18 cellular contexts compared by ENCODE assay signal in genomic region chr6:75691012-75691411, GRCh38. TPM values are rescaled to one million over a fixed set of nuclear protein-coding genes. Genes with fewer than 3 reads are reported as not detected.
DNase-seq lines count a peak whose midpoint lies in the region; ATAC-seq and TF ChIP-seq lines count a peak whose summit lies in the region.
"Had no signal": no experiment of that assay in that cellular context is flagged by ENCODE, and none has a peak within 500 bp of the region (broad histone marks: within the 10 kb centered on the region; RNA-seq: fewer than 3 reads in every experiment).

No MANE protein-coding gene starts in this region.

- no peak overlapping the region for H3K4me3 ChIP-seq in brain microvascular endothelial cell (ENCODE audit: low read depth, low read length)

- ATAC-seq in HG02798 (IDR thresholded peaks at IDR 0.05; ENCODE audit: poor library complexity, unreplicated experiment) = no peak
- ATAC-seq in HG02759 (IDR thresholded peaks at IDR 0.05; ENCODE audit: unreplicated experiment) = no peak
- ATAC-seq: naive thymus-derived CD4-positive, alpha-beta T cell; T-helper 17 cell had no signal

- no peaks in the 10 kb centered on the region for H3K27me3 ChIP-seq in brain microvascular endothelial cell (replicated peaks)

- peak; percentile 27 for DNase-seq in EH (ENCODE audit: low read depth)
- peak; percentile 56 for DNase-seq in M059J (ENCODE audit: low read depth)
- DNase-seq in brain microvascular endothelial cell = peak; percentile 25
- DNase-seq in iris pigment epithelial cell (ENCODE audit: low read depth) = peak; percentile 47
- DNase-seq in SK-N-DZ (ENCODE audit: low spot score) = no peak
- DNase-seq in NCI-H2196 treated with DMSO at 0.1 percent for 48 hours (lab: John Stamatoyannopoulos, UW; ENCODE audit: unreplicated experiment) = no peak
- DNase-seq: activated CD4-positive, alpha-beta T cell treated with anti-CD3 and anti-CD28 coated beads, Interleukin-2, amount 50 U/mL, for 1 hour; activated CD8-positive, alpha-beta memory T cell treated with anti-CD3 and anti-CD28 coated beads, Interleukin-2, amount 50 U/mL, for 4 hours; activated effector memory CD4-positive, alpha-beta T cell treated with Interleukin-2 at 50 U/mL for 16 hours; caudate nucleus; GF-D8; Karpas-422; naive thymus-derived CD4-positive, alpha-beta T cell; NCI-H1436; T-helper 17 cell had no signal

- in situ Hi-C loops in brain microvascular endothelial cell (cut with HindIII; ENCODE audit: low pct_ligation_motif_present, low sequenced_read_pairs) = no loop called here

- peaks cover 19% of the 10 kb centered on the region for H3K36me3 ChIP-seq in brain microvascular endothelial cell (replicated peaks)

- no peak overlapping the region for H3K27ac ChIP-seq in brain microvascular endothelial cell
- H3K27ac ChIP-seq: VCaP had no signal

- TF ChIP-seq CTCF in brain microvascular endothelial cell (IDR thresholded peaks at IDR 0.05; ENCODE audit: low read depth, low read length, missing control alignments) = no peak

RNA-seq across cellular contexts. Expression of gene MYO6, which starts 58.0 kb away (rescaled TPM):
- total RNA-seq in M059J (2014; rRNA removed; shearing (Covaris generic)) = 2.2 and 8.2 TPM in 2 replicates
- 12.5 TPM in 2 replicates for polyA plus RNA-seq in SK-N-DZ (2014; cell fraction: cytosol; rRNA removed)
- 12.9 and 16.8 TPM in 2 replicates for polyA plus RNA-seq in SK-N-DZ (2014; cell fraction: nucleus; rRNA removed)

Comparison
In these comparisons a context has a peak if more than half of its experiments do, and no peak if none do; other contexts are left out.
1. DNase-seq: peak in EH (single experiment), M059J (single experiment), brain microvascular endothelial cell (single experiment) and iris pigment epithelial cell (single experiment); none in SK-N-DZ (single experiment) and NCI-H2196 treated with DMSO at 0.1 percent for 48 hours (single experiment).